ENCODE assay signal across 8 cellular contexts in the genomic region with DNA sequence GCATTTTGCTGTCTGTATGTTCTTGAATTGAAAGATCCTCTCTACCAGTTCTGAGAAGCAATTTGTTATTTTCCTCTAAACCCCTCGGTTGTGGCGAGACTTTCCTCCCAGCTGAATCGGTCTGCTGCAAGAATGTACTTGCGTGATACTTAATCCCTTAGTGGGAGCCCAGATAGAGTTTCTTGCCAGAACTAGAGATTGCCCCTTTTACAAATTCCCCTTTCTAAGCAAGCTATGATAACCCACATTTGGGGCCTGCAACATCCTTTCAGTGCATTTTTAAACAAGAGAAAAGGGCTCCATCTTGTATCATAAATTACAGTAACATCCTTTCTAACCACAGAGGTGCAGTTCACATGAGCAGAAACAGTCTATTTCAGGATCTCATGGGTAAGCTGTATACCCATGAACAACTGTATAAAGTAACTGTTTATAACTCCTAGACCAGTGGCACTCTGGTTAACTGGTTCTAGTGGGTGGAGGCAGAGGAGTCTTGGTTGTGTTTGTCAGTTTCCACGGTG.
DNase-seq lines count a peak whose midpoint lies in the region; TF ChIP-seq lines count a peak whose summit lies in the region.

No MANE protein-coding gene starts in this region.

- H3K9me2 ChIP-seq in Loucy (replicated peaks; ENCODE audit: low read depth, low read length) (no peaks in the 10 kb centered on the region), Karpas-422 (replicated peaks; ENCODE audit: insufficient read depth, low read length) (no peaks in the 10 kb centered on the region)

- H3K79me2 ChIP-seq in Loucy (ENCODE audit: insufficient read depth, low read length), result no peaks in the 10 kb centered on the region
- H3K79me2 ChIP-seq in Karpas-422 (ENCODE audit: low read length), result no peaks in the 10 kb centered on the region

- H3K4me2 ChIP-seq in Loucy (ENCODE audit: low read depth, low read length, poor library complexity, severe bottlenecking) (peak overlapping the region; percentile 78), Karpas-422 (ENCODE audit: low read depth, low read length, poor library complexity, severe bottlenecking) (no peak overlapping the region)

- H3K4me1 ChIP-seq in Loucy (ENCODE audit: insufficient read depth, low read length, poor library complexity, severe bottlenecking), result peaks cover 38% of the 10 kb centered on the region
- peaks cover 0 to 2% (median 0%) of the 10 kb centered on the region in 3 donors for H3K4me1 ChIP-seq in skeletal muscle tissue (ENCODE audit: control insufficient read depth in 3 of 3, insufficient read depth in 3 of 3, low read length in 3 of 3)
- no peaks in the 10 kb centered on the region for H3K4me1 ChIP-seq in Karpas-422 (ENCODE audit: low read length)

- H2AFZ ChIP-seq in Loucy (ENCODE audit: low read length) (peak overlapping the region; percentile 64), Karpas-422 (ENCODE audit: low read length) (no peak overlapping the region)

- H3K27ac ChIP-seq in skeletal muscle tissue (ENCODE audit: low read depth, low read length) (peak overlapping the region; percentile 20), Karpas-422 (ENCODE audit: low read length) (no peak overlapping the region)

- H3K9ac ChIP-seq in Loucy (ENCODE audit: low read depth, low read length, poor library complexity, severe bottlenecking) (peak overlapping the region; percentile 61), skeletal muscle tissue (ENCODE audit: low read depth in 1 of 3, low read length in 3 of 3) (no peak overlapping the region), Karpas-422 (ENCODE audit: low read length) (no peak overlapping the region)

- H3K4me3 Mint-ChIP-seq in activated T-cell treated with anti-CD3 and anti-CD28 coated beads, Interleukin-2, amount 50 U/mL, for 24 hours, result peak overlapping the region; percentile 53

- peak overlapping the region; percentile 94 for H3K27ac Mint-ChIP-seq in activated T-cell treated with anti-CD3 and anti-CD28 coated beads, Interleukin-2, amount 50 U/mL, for 24 hours

- H3K36me3 ChIP-seq in Loucy (ENCODE audit: insufficient read depth, low read length) (no peaks in the 10 kb centered on the region), skeletal muscle tissue (ENCODE audit: control insufficient read depth in 3 of 3, insufficient read depth in 3 of 3, low read length in 3 of 3) (no peaks in the 10 kb centered on the region), Karpas-422 (ENCODE audit: insufficient read depth, low read length) (no peaks in the 10 kb centered on the region)

- peaks cover 50% of the 10 kb centered on the region for H3K4me1 Mint-ChIP-seq in activated T-cell treated with anti-CD3 and anti-CD28 coated beads, Interleukin-2, amount 50 U/mL, for 24 hours (ENCODE audit: low read depth)

- TF ChIP-seq CTCF in Loucy (conservative IDR thresholded peaks at IDR 0.05; ENCODE audit: low read length), result no peak

- no peaks in the 10 kb centered on the region for H3K36me3 Mint-ChIP-seq in activated T-cell treated with anti-CD3 and anti-CD28 coated beads, Interleukin-2, amount 50 U/mL, for 24 hours (ENCODE audit: low read depth)

- no peaks in the 10 kb centered on the region for H3K9me3 Mint-ChIP-seq in activated T-cell treated with anti-CD3 and anti-CD28 coated beads, Interleukin-2, amount 50 U/mL, for 24 hours

- no peaks in the 10 kb centered on the region for H3K9me3 ChIP-seq in Loucy (ENCODE audit: insufficient read depth, low read depth, low read length)
- no peaks in the 10 kb centered on the region for H3K9me3 ChIP-seq in skeletal muscle tissue (ENCODE audit: control insufficient read depth in 3 of 3, low read length in 3 of 3)
- no peaks in the 10 kb centered on the region for H3K9me3 ChIP-seq in Karpas-422 (ENCODE audit: low read length)

- no peaks in the 10 kb centered on the region for H4K20me1 ChIP-seq in Loucy (ENCODE audit: insufficient read depth, low read length, poor library complexity, severe bottlenecking)
- H4K20me1 ChIP-seq in Karpas-422 (ENCODE audit: insufficient read depth, low read depth, low read length), result no peaks in the 10 kb centered on the region

- H3K4me3 ChIP-seq in Loucy (ENCODE audit: low read length, poor library complexity, severe bottlenecking) (peak overlapping the region; percentile 39), skeletal muscle tissue (ENCODE audit: low read length in 3 of 3) (no peak overlapping the region), Karpas-422 (ENCODE audit: low read length) (no peak overlapping the region)

- no peaks in the 10 kb centered on the region for H3K27me3 Mint-ChIP-seq in activated T-cell treated with anti-CD3 and anti-CD28 coated beads, Interleukin-2, amount 50 U/mL, for 24 hours

- H3K27me3 ChIP-seq in Loucy (ENCODE audit: insufficient read depth, low read length, poor library complexity, severe bottlenecking), result no peaks in the 10 kb centered on the region
- H3K27me3 ChIP-seq in skeletal muscle tissue (ENCODE audit: control insufficient read depth in 3 of 3, insufficient read depth in 3 of 3, low read length in 3 of 3), result no peaks in the 10 kb centered on the region
- no peaks in the 10 kb centered on the region for H3K27me3 ChIP-seq in Karpas-422 (ENCODE audit: low read length)

- DNase-seq in activated T-cell treated with anti-CD3 and anti-CD28 coated beads, Interleukin-2, amount 50 U/mL, for 24 hours, result no peak
- no peak for DNase-seq in activated T-cell treated with anti-CD3 and anti-CD28 coated beads for 4 hours
- peak; percentile 30 for DNase-seq in central memory CD4-positive, alpha-beta T cell
- DNase-seq in Karpas-422, result no peak
- no peak for DNase-seq in NCI-H1092 (lab: John Stamatoyannopoulos, UW)
- no peak for DNase-seq in G401 (ENCODE audit: low spot score)

- H3F3A ChIP-seq in Loucy (ENCODE audit: low read depth), result peaks cover 19% of the 10 kb centered on the region

- in situ Hi-C loops in G401 (cut with HindIII; ENCODE audit: low sequenced_read_pairs), result no loop called here
